Comparison of ENCODE assay signal across 19 cellular contexts in the genomic region with DNA sequence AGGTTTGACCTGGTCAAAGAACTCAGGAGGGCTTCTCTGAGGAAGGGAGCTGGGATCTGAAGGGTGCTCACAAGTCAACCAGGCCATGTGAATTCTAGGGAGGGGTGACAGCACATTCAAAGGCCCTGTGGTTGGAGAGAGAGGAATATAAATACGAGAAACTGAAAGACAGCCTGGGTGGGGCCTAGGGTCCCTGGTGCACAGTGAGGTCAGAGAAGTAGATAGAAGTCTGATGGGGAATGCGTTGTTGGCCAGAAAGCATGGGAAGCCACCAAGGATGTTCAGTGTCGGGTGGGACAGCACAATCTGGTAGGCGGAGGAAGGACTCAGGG.
DNase-seq lines count a peak whose midpoint lies in the region; ATAC-seq and TF ChIP-seq lines count a peak whose summit lies in the region.
"Had no signal": no experiment of that assay in that cellular context is flagged by ENCODE, and none has a peak within 500 bp of the region (broad histone marks: within the 10 kb centered on the region; RNA-seq: fewer than 3 reads in every experiment).

No MANE protein-coding gene starts in this region.

- H3K9me3 ChIP-seq in BLaER1 treated with 17β-estradiol and CSF1 and Interleukin-3, amounts not matched to agents 10 nM and 100 nM (replicated peaks in 1 of 11), result peaks cover 11 to 18% (median 15%) of the 10 kb centered on the region in 11 experiments
- H3K9me3 ChIP-seq in neutrophil, result no peaks in the 10 kb centered on the region

- peaks cover 17 to 49% (median 20%) of the 10 kb centered on the region in 11 experiments for H3K36me3 ChIP-seq in BLaER1 treated with 17β-estradiol and CSF1 and Interleukin-3, amounts not matched to agents 10 nM and 100 nM
- peaks cover 14% of the 10 kb centered on the region for H3K36me3 ChIP-seq in neutrophil

- H3K4me2 ChIP-seq in BLaER1 treated with 17β-estradiol and CSF1 and Interleukin-3, amounts not matched to agents 10 nM and 100 nM, result peak overlapping the region; percentile 63 to 87 (median 80)
- H3K4me2 ChIP-seq: KMS-11 had no signal

- ATAC-seq in GM21825 (IDR thresholded peaks at IDR 0.05; ENCODE audit: unreplicated experiment), result no peak
- no peak for ATAC-seq in HG03521 (IDR thresholded peaks at IDR 0.05; ENCODE audit: unreplicated experiment)
- ATAC-seq in HG02678 (IDR thresholded peaks at IDR 0.05; ENCODE audit: unreplicated experiment), result no peak
- ATAC-seq: CD8-positive, alpha-beta T cell had no signal

- no peak for TF ChIP-seq CTCF in neutrophil (IDR thresholded peaks at IDR 0.05)

- H3K4me3 Mint-ChIP-seq in dendritic cell treated with granulocyte-macrophage colony-stimulating factor and Interleukin-4, amounts not matched to agents 40 ng/mL and 50 ng/mL, for 4 days, result no peak overlapping the region
- H3K4me3 Mint-ChIP-seq: CD8-positive, alpha-beta T cell; H9; HFFc6; IgD-negative memory B cell had no signal

- H4K20me1 ChIP-seq in BLaER1 treated with 17β-estradiol and CSF1 and Interleukin-3, amounts not matched to agents 10 nM and 100 nM, result no peaks in the 10 kb centered on the region

- H3K4me1 ChIP-seq in BLaER1 treated with 17β-estradiol and CSF1 and Interleukin-3, amounts not matched to agents 10 nM and 100 nM, result peaks cover 50 to 77% (median 72%) of the 10 kb centered on the region in 10 experiments
- peaks cover 42% of the 10 kb centered on the region in 2 experiments for H3K4me1 ChIP-seq in neutrophil (ENCODE audit: control insufficient read depth in 1 of 2, insufficient read depth in 1 of 2, low read depth in 1 of 2, low read length in 1 of 2)

- peaks cover 71% of the 10 kb centered on the region for H3K36me3 Mint-ChIP-seq in dendritic cell treated with granulocyte-macrophage colony-stimulating factor and Interleukin-4, amounts not matched to agents 40 ng/mL and 50 ng/mL, for 4 days (ENCODE audit: low read depth)

- H3K9me3 Mint-ChIP-seq in dendritic cell treated with granulocyte-macrophage colony-stimulating factor and Interleukin-4, amounts not matched to agents 40 ng/mL and 50 ng/mL, for 4 days, result peaks cover 10% of the 10 kb centered on the region
- H3K9me3 Mint-ChIP-seq: CD8-positive, alpha-beta T cell had no signal

- H3K27ac ChIP-seq in BLaER1 treated with 17β-estradiol and CSF1 and Interleukin-3, amounts not matched to agents 10 nM and 100 nM, result peak overlapping the region in 9 of 11 experiments; percentile 48 to 74 (median 60); a peak in 15 of 22 replicates
- H3K27ac ChIP-seq in neutrophil (peak overlapping the region; percentile 60), substantia nigra (ENCODE audit: low read depth, low read length, poor library complexity, severe bottlenecking) (peak overlapping the region; percentile 21)
- H3K27ac ChIP-seq: C4-2B, KMS-11 had no signal

- H3K4me1 Mint-ChIP-seq in dendritic cell treated with granulocyte-macrophage colony-stimulating factor and Interleukin-4, amounts not matched to agents 40 ng/mL and 50 ng/mL, for 4 days (ENCODE audit: low read depth), result peaks cover 48% of the 10 kb centered on the region

- intact Hi-C loops in dendritic cell treated with granulocyte-macrophage colony-stimulating factor and Interleukin-4, amounts not matched to agents 40 ng/mL and 50 ng/mL, for 4 days (cut with micrococcal nuclease), result no loop called here

- peak overlapping the region; percentile 72 for H3K27ac Mint-ChIP-seq in dendritic cell treated with granulocyte-macrophage colony-stimulating factor and Interleukin-4, amounts not matched to agents 40 ng/mL and 50 ng/mL, for 4 days
- H3K27ac Mint-ChIP-seq: CD8-positive, alpha-beta T cell; HFFc6 had no signal

- no peak overlapping the region for H3K4me3 ChIP-seq in BLaER1 treated with 17β-estradiol and CSF1 and Interleukin-3, amounts not matched to agents 10 nM and 100 nM
- H3K4me3 ChIP-seq in neutrophil (ENCODE audit: low read depth in 1 of 2, low read length in 1 of 2), result no peak overlapping the region

- no peaks in the 10 kb centered on the region for H3K27me3 ChIP-seq in BLaER1 treated with 17β-estradiol and CSF1 and Interleukin-3, amounts not matched to agents 10 nM and 100 nM
- no peaks in the 10 kb centered on the region for H3K27me3 ChIP-seq in neutrophil

- DNase-seq in substantia nigra (lab: John Stamatoyannopoulos, UW), result no peak
- DNase-seq: 8988T; CD8-positive, alpha-beta T cell; COR-L47; DMS153; DMS79 treated with DMSO at 0.1 percent for 48 hours; EL; GOT3; H9; HFFc6 had no signal

- H3K27me3 Mint-ChIP-seq in dendritic cell treated with granulocyte-macrophage colony-stimulating factor and Interleukin-4, amounts not matched to agents 40 ng/mL and 50 ng/mL, for 4 days, result no peaks in the 10 kb centered on the region
- H3K27me3 Mint-ChIP-seq: IgD-negative memory B cell had no signal

- peak overlapping the region in 5 of 11 experiments; percentile 9 to 59 (median 54); a peak in 5 of 22 replicates for H3K9ac ChIP-seq in BLaER1 treated with 17β-estradiol and CSF1 and Interleukin-3, amounts not matched to agents 10 nM and 100 nM
- H3K9ac ChIP-seq: KMS-11 had no signal
